Comparison of ENCODE assay signal across 1 cellular context in the genomic region with DNA sequence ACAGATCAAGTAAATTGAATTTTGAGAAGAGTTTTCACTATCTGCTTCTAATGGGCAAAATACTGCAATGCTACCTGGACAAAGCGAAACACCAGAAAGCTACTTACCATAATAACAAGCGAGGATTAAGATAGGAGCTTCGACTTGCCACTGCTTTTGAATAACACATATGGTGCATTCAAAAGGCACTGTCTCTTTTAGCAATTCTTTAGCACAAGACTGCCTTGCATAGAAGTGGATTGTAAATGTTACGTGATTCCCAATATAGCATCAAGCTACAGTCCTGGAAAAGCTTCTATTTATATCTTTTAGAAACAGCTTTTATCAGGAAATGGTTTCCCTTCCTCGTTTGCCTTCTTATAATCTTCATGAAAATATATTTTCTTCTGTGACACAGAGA.
A peak's percentile ranks its signal among the peaks of the same experiment; 100 is the strongest.
TF ChIP-seq lines count a peak whose summit lies in the region.

No MANE protein-coding gene starts in this region.

TF ChIP-seq in H1, 55 proteins besides CTCF, POLR2A, EP300 and RAD21:
- no peak for TF ChIP-seq BCL11A (IDR thresholded peaks at IDR 0.05; ENCODE audit: low read depth in 2 of 2, low read length in 2 of 2)
- TF ChIP-seq HDAC6 (IDR thresholded peaks at IDR 0.05; ENCODE audit: low read depth, low read length) = no peak
- TF ChIP-seq TCF12 (IDR thresholded peaks at IDR 0.05; ENCODE audit: low read depth, low read length) = no peak
- TF ChIP-seq CBX8 (IDR thresholded peaks at IDR 0.05; ENCODE audit: borderline replicate concordance, low read depth, low read length) = no peak
- TF ChIP-seq EZH2 (IDR thresholded peaks at IDR 0.05; ENCODE audit: low read depth, low read length, severe bottlenecking) = no peak
- TF ChIP-seq, protein P1, sequence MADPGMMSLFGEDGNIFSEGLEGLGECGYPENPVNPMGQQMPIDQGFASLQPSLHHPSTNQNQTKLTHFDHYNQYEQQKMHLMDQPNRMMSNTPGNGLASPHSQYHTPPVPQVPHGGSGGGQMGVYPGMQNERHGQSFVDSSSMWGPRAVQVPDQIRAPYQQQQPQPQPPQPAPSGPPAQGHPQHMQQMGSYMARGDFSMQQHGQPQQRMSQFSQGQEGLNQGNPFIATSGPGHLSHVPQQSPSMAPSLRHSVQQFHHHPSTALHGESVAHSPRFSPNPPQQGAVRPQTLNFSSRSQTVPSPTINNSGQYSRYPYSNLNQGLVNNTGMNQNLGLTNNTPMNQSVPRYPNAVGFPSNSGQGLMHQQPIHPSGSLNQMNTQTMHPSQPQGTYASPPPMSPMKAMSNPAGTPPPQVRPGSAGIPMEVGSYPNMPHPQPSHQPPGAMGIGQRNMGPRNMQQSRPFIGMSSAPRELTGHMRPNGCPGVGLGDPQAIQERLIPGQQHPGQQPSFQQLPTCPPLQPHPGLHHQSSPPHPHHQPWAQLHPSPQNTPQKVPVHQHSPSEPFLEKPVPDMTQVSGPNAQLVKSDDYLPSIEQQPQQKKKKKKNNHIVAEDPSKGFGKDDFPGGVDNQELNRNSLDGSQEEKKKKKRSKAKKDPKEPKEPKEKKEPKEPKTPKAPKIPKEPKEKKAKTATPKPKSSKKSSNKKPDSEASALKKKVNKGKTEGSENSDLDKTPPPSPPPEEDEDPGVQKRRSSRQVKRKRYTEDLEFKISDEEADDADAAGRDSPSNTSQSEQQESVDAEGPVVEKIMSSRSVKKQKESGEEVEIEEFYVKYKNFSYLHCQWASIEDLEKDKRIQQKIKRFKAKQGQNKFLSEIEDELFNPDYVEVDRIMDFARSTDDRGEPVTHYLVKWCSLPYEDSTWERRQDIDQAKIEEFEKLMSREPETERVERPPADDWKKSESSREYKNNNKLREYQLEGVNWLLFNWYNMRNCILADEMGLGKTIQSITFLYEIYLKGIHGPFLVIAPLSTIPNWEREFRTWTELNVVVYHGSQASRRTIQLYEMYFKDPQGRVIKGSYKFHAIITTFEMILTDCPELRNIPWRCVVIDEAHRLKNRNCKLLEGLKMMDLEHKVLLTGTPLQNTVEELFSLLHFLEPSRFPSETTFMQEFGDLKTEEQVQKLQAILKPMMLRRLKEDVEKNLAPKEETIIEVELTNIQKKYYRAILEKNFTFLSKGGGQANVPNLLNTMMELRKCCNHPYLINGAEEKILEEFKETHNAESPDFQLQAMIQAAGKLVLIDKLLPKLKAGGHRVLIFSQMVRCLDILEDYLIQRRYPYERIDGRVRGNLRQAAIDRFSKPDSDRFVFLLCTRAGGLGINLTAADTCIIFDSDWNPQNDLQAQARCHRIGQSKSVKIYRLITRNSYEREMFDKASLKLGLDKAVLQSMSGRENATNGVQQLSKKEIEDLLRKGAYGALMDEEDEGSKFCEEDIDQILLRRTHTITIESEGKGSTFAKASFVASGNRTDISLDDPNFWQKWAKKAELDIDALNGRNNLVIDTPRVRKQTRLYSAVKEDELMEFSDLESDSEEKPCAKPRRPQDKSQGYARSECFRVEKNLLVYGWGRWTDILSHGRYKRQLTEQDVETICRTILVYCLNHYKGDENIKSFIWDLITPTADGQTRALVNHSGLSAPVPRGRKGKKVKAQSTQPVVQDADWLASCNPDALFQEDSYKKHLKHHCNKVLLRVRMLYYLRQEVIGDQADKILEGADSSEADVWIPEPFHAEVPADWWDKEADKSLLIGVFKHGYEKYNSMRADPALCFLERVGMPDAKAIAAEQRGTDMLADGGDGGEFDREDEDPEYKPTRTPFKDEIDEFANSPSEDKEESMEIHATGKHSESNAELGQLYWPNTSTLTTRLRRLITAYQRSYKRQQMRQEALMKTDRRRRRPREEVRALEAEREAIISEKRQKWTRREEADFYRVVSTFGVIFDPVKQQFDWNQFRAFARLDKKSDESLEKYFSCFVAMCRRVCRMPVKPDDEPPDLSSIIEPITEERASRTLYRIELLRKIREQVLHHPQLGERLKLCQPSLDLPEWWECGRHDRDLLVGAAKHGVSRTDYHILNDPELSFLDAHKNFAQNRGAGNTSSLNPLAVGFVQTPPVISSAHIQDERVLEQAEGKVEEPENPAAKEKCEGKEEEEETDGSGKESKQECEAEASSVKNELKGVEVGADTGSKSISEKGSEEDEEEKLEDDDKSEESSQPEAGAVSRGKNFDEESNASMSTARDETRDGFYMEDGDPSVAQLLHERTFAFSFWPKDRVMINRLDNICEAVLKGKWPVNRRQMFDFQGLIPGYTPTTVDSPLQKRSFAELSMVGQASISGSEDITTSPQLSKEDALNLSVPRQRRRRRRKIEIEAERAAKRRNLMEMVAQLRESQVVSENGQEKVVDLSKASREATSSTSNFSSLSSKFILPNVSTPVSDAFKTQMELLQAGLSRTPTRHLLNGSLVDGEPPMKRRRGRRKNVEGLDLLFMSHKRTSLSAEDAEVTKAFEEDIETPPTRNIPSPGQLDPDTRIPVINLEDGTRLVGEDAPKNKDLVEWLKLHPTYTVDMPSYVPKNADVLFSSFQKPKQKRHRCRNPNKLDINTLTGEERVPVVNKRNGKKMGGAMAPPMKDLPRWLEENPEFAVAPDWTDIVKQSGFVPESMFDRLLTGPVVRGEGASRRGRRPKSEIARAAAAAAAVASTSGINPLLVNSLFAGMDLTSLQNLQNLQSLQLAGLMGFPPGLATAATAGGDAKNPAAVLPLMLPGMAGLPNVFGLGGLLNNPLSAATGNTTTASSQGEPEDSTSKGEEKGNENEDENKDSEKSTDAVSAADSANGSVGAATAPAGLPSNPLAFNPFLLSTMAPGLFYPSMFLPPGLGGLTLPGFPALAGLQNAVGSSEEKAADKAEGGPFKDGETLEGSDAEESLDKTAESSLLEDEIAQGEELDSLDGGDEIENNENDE (IDR thresholded peaks at IDR 0.05; ENCODE audit: insufficient replicate concordance, low read length) = peak; percentile 34
- TF ChIP-seq JUND (IDR thresholded peaks at IDR 0.05; ENCODE audit: low read length) = no peak
